1 cellular context compared by ENCODE assay signal in the genomic region with DNA sequence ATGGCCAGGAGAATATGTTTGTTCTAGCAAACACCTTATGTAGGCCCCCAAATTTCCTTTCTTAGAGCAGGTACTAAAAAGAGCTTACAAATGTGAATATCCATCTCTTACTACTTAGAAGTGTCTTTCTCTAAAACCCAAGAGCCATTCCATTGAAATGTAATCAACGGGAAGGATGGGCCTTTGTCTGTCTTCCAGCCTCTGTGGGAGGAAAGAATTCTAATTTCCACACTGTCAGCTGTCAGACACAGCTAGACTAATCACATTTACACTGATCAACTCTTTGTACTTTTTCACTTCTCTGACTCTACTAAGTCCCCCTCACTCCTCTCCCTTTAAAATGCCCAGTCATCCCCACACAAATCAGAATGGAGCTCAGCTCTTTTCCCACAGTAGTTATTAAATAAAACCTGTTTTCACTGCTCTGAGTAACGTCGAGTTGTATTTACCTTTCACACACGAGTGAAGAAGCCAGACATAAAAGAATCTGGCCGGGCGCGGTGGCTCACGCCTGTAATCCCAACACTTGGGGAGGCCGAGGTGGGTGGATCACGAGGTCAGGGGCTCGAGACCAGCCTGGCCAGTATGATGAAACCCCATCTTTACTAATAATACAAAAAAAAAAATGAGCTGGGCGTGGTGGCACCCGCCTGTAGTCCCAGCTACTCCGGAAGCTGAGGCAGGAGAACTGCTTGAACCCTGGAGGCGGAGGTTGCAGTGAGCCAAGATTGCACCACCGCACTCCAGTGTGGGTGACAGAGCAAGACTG.
TF ChIP-seq lines count a peak whose summit lies in the region.

No MANE protein-coding gene starts in this region.

TF ChIP-seq in H1, 55 proteins besides CTCF, POLR2A, EP300 and RAD21 (continued from another document):
- TF ChIP-seq CTBP2 (IDR thresholded peaks at IDR 0.05; ENCODE audit: borderline replicate concordance, insufficient read depth, insufficient read length, low read length), result no peak
- no peak for TF ChIP-seq RBBP5 (IDR thresholded peaks at IDR 0.05; ENCODE audit: borderline replicate concordance, low read depth, low read length)
- TF ChIP-seq BCL11A (IDR thresholded peaks at IDR 0.05; ENCODE audit: low read depth in 2 of 2, low read length in 2 of 2), result no peak
- TF ChIP-seq CREB1 (IDR thresholded peaks at IDR 0.05), result no peak
- TF ChIP-seq SIRT6 (IDR thresholded peaks at IDR 0.05; ENCODE audit: low read length), result no peak
- TF ChIP-seq TEAD4 (IDR thresholded peaks at IDR 0.05; ENCODE audit: low read depth, low read length), result no peak
- TF ChIP-seq SUZ12 (IDR thresholded peaks at IDR 0.05; ENCODE audit: low read length), result no peak
- TF ChIP-seq PHF8 (conservative IDR thresholded peaks at IDR 0.05; ENCODE audit: low read depth, low read length), result no peak
- TF ChIP-seq SRF (IDR thresholded peaks at IDR 0.05; ENCODE audit: low read depth, low read length), result no peak
- TF ChIP-seq HDAC6 (IDR thresholded peaks at IDR 0.05; ENCODE audit: low read depth, low read length), result no peak
- no peak for TF ChIP-seq ZNF274 (IDR thresholded peaks at IDR 0.05; ENCODE audit: borderline replicate concordance, extremely low read depth, low read length)
- no peak for TF ChIP-seq SP2 (IDR thresholded peaks at IDR 0.05; ENCODE audit: low read length)
- no peak for TF ChIP-seq JUN (IDR thresholded peaks at IDR 0.05; ENCODE audit: low read depth, low read length)
- no peak for TF ChIP-seq EZH2 (IDR thresholded peaks at IDR 0.05; ENCODE audit: low read depth, low read length, severe bottlenecking)
- no peak for TF ChIP-seq MAFK (IDR thresholded peaks at IDR 0.05; ENCODE audit: low read depth, low read length)
- TF ChIP-seq SP4 (IDR thresholded peaks at IDR 0.05; ENCODE audit: low read length), result no peak
